In the genomic region with DNA sequence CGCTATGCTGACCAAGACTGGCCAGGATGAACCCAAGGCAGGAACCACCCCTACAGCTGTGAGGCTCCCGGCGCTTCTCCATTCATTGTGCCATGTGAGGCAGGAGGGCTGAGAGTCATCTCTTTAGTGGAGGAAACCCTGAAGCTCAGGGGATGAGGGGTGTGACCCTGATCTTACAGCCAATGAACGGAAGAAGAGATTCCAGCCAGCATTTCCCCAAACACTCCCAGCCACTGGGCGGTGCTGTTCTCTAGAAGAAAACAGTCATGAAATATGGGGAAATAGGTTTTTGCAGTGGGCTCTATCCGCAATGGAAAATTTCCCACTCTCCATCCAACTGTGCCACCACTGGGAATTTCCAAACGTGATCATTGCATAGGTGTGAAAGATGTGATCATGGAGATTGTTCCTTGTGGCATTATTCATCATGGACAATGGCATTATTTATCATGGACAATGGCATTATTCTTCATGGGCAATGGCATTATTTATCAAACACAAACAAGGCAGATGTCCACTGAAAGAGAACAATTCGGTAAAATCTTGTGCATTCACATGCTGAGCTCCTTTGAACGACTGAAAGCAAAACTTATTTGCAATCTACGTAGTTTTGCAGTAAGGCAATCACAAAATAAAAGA, we compare ENCODE assay signal across 1 cellular context.
TF ChIP-seq lines count a peak whose summit lies in the region.

No MANE protein-coding gene starts in this region.

TF ChIP-seq in H1, 55 proteins besides CTCF, POLR2A, EP300 and RAD21 (continued from another document):
- TF ChIP-seq, protein P1, sequence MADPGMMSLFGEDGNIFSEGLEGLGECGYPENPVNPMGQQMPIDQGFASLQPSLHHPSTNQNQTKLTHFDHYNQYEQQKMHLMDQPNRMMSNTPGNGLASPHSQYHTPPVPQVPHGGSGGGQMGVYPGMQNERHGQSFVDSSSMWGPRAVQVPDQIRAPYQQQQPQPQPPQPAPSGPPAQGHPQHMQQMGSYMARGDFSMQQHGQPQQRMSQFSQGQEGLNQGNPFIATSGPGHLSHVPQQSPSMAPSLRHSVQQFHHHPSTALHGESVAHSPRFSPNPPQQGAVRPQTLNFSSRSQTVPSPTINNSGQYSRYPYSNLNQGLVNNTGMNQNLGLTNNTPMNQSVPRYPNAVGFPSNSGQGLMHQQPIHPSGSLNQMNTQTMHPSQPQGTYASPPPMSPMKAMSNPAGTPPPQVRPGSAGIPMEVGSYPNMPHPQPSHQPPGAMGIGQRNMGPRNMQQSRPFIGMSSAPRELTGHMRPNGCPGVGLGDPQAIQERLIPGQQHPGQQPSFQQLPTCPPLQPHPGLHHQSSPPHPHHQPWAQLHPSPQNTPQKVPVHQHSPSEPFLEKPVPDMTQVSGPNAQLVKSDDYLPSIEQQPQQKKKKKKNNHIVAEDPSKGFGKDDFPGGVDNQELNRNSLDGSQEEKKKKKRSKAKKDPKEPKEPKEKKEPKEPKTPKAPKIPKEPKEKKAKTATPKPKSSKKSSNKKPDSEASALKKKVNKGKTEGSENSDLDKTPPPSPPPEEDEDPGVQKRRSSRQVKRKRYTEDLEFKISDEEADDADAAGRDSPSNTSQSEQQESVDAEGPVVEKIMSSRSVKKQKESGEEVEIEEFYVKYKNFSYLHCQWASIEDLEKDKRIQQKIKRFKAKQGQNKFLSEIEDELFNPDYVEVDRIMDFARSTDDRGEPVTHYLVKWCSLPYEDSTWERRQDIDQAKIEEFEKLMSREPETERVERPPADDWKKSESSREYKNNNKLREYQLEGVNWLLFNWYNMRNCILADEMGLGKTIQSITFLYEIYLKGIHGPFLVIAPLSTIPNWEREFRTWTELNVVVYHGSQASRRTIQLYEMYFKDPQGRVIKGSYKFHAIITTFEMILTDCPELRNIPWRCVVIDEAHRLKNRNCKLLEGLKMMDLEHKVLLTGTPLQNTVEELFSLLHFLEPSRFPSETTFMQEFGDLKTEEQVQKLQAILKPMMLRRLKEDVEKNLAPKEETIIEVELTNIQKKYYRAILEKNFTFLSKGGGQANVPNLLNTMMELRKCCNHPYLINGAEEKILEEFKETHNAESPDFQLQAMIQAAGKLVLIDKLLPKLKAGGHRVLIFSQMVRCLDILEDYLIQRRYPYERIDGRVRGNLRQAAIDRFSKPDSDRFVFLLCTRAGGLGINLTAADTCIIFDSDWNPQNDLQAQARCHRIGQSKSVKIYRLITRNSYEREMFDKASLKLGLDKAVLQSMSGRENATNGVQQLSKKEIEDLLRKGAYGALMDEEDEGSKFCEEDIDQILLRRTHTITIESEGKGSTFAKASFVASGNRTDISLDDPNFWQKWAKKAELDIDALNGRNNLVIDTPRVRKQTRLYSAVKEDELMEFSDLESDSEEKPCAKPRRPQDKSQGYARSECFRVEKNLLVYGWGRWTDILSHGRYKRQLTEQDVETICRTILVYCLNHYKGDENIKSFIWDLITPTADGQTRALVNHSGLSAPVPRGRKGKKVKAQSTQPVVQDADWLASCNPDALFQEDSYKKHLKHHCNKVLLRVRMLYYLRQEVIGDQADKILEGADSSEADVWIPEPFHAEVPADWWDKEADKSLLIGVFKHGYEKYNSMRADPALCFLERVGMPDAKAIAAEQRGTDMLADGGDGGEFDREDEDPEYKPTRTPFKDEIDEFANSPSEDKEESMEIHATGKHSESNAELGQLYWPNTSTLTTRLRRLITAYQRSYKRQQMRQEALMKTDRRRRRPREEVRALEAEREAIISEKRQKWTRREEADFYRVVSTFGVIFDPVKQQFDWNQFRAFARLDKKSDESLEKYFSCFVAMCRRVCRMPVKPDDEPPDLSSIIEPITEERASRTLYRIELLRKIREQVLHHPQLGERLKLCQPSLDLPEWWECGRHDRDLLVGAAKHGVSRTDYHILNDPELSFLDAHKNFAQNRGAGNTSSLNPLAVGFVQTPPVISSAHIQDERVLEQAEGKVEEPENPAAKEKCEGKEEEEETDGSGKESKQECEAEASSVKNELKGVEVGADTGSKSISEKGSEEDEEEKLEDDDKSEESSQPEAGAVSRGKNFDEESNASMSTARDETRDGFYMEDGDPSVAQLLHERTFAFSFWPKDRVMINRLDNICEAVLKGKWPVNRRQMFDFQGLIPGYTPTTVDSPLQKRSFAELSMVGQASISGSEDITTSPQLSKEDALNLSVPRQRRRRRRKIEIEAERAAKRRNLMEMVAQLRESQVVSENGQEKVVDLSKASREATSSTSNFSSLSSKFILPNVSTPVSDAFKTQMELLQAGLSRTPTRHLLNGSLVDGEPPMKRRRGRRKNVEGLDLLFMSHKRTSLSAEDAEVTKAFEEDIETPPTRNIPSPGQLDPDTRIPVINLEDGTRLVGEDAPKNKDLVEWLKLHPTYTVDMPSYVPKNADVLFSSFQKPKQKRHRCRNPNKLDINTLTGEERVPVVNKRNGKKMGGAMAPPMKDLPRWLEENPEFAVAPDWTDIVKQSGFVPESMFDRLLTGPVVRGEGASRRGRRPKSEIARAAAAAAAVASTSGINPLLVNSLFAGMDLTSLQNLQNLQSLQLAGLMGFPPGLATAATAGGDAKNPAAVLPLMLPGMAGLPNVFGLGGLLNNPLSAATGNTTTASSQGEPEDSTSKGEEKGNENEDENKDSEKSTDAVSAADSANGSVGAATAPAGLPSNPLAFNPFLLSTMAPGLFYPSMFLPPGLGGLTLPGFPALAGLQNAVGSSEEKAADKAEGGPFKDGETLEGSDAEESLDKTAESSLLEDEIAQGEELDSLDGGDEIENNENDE (IDR thresholded peaks at IDR 0.05; ENCODE audit: insufficient replicate concordance, low read length) = no peak
- TF ChIP-seq TAF7 (optimal IDR thresholded peaks at IDR 0.05; ENCODE audit: borderline replicate concordance, low read depth, low read length) (no peak), SP2 (IDR thresholded peaks at IDR 0.05; ENCODE audit: low read length) (no peak), ZNF274 (IDR thresholded peaks at IDR 0.05; ENCODE audit: borderline replicate concordance, extremely low read depth, low read length) (no peak), BACH1 (IDR thresholded peaks at IDR 0.05; ENCODE audit: low read length) (no peak), NRF1 (IDR thresholded peaks at IDR 0.05; ENCODE audit: low read depth, low read length) (no peak), GABPA (IDR thresholded peaks at IDR 0.05; ENCODE audit: borderline replicate concordance, insufficient read depth, low read length) (no peak), HDAC2 (IDR thresholded peaks at IDR 0.05; ENCODE audit: borderline replicate concordance in 1 of 2, low read depth in 2 of 2, low read length in 2 of 2) (no peak)
